16 cellular contexts compared by ENCODE assay signal in the genomic region with DNA sequence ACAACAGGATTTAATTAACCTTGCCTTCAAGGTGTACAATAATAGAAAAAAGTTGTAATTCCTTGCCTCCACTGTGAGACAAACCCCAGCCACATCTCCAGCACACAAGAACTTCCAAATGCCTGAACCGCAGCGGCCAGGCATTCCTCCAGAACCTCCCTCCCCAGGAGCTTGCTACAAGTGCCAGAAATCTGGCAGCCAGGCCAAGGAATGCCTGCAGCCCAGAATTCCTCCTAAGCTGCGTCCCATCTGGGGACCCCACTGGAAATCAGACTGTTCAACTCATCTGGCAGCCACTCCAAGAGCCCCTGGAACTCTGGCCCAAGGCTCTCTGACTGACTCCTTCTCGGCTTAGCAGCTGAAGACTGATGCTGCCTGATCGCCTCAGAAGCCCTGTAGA. TPM values are rescaled to one million over a fixed set of nuclear protein-coding genes. Genes with fewer than 3 reads are reported as not detected.
"Had no signal": no experiment of that assay in that cellular context is flagged by ENCODE, and none has a peak within 500 bp of the region (broad histone marks: within the 10 kb centered on the region; RNA-seq: fewer than 3 reads in every experiment).

No MANE protein-coding gene starts in this region.

RNA-seq across cellular contexts. Expression of gene REG3G, which starts 28.0 kb away (rescaled TPM):
- total RNA-seq: naive thymus-derived CD4-positive, alpha-beta T cell; natural killer cell; neural crest cell; osteocyte; progenitor cell of endocrine pancreas; pulmonary artery endothelial cell; right atrium auricular region; sigmoid colon; smooth muscle cell; suprapubic skin; transverse colon; upper lobe of right lung; urinary bladder had no signal
- polyA plus RNA-seq: naive thymus-derived CD4-positive, alpha-beta T cell; smooth muscle cell had no signal

RNA-seq across cellular contexts. Expression of gene REG1B, which starts 34.3 kb away (rescaled TPM):
- total RNA-seq: naive thymus-derived CD4-positive, alpha-beta T cell; natural killer cell; neural crest cell; omental fat pad; osteocyte; progenitor cell of endocrine pancreas; pulmonary artery endothelial cell; right atrium auricular region; sigmoid colon; smooth muscle cell; suprapubic skin; testis; transverse colon; upper lobe of right lung; urinary bladder; uterus had no signal
- polyA plus RNA-seq: naive thymus-derived CD4-positive, alpha-beta T cell; smooth muscle cell had no signal
